Comparison of ENCODE assay signal across 1 cellular context in genomic region chr3:197472151-197472550, GRCh38.
A peak's percentile ranks its signal among the peaks of the same experiment; 100 is the strongest.
TF ChIP-seq lines count a peak whose summit lies in the region.

No MANE protein-coding gene starts in this region.

TF ChIP-seq in liver, 16 proteins besides CTCF, POLR2A, EP300 and RAD21 (continued from another document):
- TF ChIP-seq, protein P1, sequence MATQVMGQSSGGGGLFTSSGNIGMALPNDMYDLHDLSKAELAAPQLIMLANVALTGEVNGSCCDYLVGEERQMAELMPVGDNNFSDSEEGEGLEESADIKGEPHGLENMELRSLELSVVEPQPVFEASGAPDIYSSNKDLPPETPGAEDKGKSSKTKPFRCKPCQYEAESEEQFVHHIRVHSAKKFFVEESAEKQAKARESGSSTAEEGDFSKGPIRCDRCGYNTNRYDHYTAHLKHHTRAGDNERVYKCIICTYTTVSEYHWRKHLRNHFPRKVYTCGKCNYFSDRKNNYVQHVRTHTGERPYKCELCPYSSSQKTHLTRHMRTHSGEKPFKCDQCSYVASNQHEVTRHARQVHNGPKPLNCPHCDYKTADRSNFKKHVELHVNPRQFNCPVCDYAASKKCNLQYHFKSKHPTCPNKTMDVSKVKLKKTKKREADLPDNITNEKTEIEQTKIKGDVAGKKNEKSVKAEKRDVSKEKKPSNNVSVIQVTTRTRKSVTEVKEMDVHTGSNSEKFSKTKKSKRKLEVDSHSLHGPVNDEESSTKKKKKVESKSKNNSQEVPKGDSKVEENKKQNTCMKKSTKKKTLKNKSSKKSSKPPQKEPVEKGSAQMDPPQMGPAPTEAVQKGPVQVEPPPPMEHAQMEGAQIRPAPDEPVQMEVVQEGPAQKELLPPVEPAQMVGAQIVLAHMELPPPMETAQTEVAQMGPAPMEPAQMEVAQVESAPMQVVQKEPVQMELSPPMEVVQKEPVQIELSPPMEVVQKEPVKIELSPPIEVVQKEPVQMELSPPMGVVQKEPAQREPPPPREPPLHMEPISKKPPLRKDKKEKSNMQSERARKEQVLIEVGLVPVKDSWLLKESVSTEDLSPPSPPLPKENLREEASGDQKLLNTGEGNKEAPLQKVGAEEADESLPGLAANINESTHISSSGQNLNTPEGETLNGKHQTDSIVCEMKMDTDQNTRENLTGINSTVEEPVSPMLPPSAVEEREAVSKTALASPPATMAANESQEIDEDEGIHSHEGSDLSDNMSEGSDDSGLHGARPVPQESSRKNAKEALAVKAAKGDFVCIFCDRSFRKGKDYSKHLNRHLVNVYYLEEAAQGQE (IDR thresholded peaks at IDR 0.05) = peak; percentile 28
- TF ChIP-seq MAX (IDR thresholded peaks at IDR 0.05) (peak; percentile 79), FOXA1 (IDR thresholded peaks at IDR 0.05) (no peak), YY1 (IDR thresholded peaks at IDR 0.05) (peak; percentile 24), NR2F2 (IDR thresholded peaks at IDR 0.05) (peak; percentile 96)
